In the genomic region with DNA sequence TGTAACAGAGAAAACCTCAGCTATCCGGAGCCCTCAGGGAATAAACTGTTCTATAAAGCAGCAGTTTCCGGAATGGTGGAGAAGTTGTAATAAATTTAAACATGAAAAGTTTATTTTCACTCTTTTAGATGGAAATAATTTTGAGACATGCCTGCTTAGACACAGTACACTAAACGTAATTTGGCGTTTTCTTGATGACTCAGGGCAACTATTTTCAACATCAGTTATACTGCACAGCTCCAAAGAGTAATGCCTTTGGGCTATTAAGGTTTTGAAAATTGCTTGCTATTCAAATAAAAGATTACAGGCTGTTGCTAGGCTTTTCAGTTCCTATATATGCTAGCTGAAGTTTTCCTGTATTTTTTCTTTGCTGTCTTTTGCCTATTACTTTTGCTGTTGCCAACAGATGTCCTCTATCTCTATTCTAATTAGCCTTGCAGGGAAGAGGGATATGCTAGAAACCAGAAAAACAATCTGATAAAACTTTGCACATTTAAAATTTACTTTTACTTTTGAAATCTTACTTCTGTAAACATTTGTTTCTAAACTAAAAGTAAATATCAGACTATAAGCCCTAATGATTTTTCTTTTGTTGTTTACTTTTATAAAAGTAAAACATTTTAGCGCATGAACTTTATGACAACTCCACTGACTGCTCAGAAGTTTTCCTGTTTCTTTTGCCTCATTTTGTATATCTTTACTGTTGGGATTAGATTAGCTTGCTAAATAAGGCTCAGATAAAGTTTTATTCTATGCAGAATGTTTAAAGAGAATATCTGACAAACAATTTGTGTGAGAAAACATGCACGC, we compare ENCODE assay signal across 11 cellular contexts.
DNase-seq lines count a peak whose midpoint lies in the region; ATAC-seq and TF ChIP-seq lines count a peak whose summit lies in the region.
"Had no signal": no experiment of that assay in that cellular context is flagged by ENCODE, and none has a peak within 500 bp of the region (broad histone marks: within the 10 kb centered on the region; RNA-seq: fewer than 3 reads in every experiment).

No MANE protein-coding gene starts in this region.

- H3K4me1 Mint-ChIP-seq in progenitor cell of endocrine pancreas (ENCODE audit: low read depth) (peaks cover 5% of the 10 kb centered on the region), T-cell (no peaks in the 10 kb centered on the region)
- H3K4me1 Mint-ChIP-seq: activated CD4-positive, alpha-beta T cell treated with anti-CD3 and anti-CD28 coated beads, Interleukin-2, amount 10 ng/mL, durations not matched to agents 24 days and 14 days had no signal

- DNase-seq in HFF-Myc (ENCODE audit: extremely low read depth, low read depth) (peak; percentile 16), OCI-M1 (lab: John Stamatoyannopoulos, UW) (peak; percentile 36), fibroblast of peridontal ligament (ENCODE audit: extremely low read depth) (peak; percentile 67), progenitor cell of endocrine pancreas (ENCODE audit: low spot score, unreplicated experiment) (no peak), T-cell (no peak), NCI-H345 treated with DMSO at 0.1 percent for 48 hours (lab: John Stamatoyannopoulos, UW; ENCODE audit: unreplicated experiment) (no peak)
- DNase-seq: activated CD4-positive, alpha-beta T cell treated with anti-CD3 and anti-CD28 coated beads, Interleukin-2, amount 10 ng/mL, durations not matched to agents 24 days and 14 days; activated effector memory CD4-positive, alpha-beta T cell treated with anti-CD3 and anti-CD28 coated beads, Interleukin-2, amount 50 U/mL, for 16 hours; NCI-H1092 treated with DMSO at 0.1 percent for 48 hours; stimulated activated CD8-positive, alpha-beta memory T cell treated with anti-CD3 and anti-CD28 coated beads, Interleukin-4, amount 100 ng/mL, for 48 hours had no signal

- CTCF ChIA-PET in T-cell (lab: Charles Lee): no interaction called here

- H3K36me3 Mint-ChIP-seq in progenitor cell of endocrine pancreas (ENCODE audit: insufficient read depth) (peaks cover 7% of the 10 kb centered on the region), T-cell (peaks cover 25% of the 10 kb centered on the region)

- TF ChIP-seq CTCF in HFF-Myc (IDR thresholded peaks at IDR 0.05; ENCODE audit: low read depth, low read length, missing control alignments) (no peak), progenitor cell of endocrine pancreas (IDR thresholded peaks at IDR 0.05; ENCODE audit: unreplicated experiment) (no peak)

- no peaks in the 10 kb centered on the region for H3K27me3 Mint-ChIP-seq in progenitor cell of endocrine pancreas
- H3K27me3 Mint-ChIP-seq in T-cell: no peaks in the 10 kb centered on the region
- H3K27me3 Mint-ChIP-seq: activated CD4-positive, alpha-beta T cell treated with anti-CD3 and anti-CD28 coated beads, Interleukin-2, amount 10 ng/mL, durations not matched to agents 24 days and 14 days had no signal

- POLR2A ChIA-PET in T-cell (lab: Charles Lee): interaction anchor here in 1 of 2 donors (0.6 kb wide), 1 partner anchor 109 kb away, joined by 3 read pairs; no protein-coding TSS in a partner anchor

- H3K27ac Mint-ChIP-seq in progenitor cell of endocrine pancreas (peak overlapping the region; percentile 31), T-cell (no peak overlapping the region)
- H3K27ac Mint-ChIP-seq: activated CD4-positive, alpha-beta T cell treated with anti-CD3 and anti-CD28 coated beads, Interleukin-2, amount 10 ng/mL, durations not matched to agents 24 days and 14 days had no signal

- H3K4me3 Mint-ChIP-seq in progenitor cell of endocrine pancreas (ENCODE audit: low read depth) (no peak overlapping the region), T-cell (no peak overlapping the region)
- H3K4me3 Mint-ChIP-seq: activated CD4-positive, alpha-beta T cell treated with anti-CD3 and anti-CD28 coated beads, Interleukin-2, amount 10 ng/mL, durations not matched to agents 24 days and 14 days had no signal

- ATAC-seq in HG03439 (IDR thresholded peaks at IDR 0.05; ENCODE audit: unreplicated experiment): no peak
- ATAC-seq in T-cell (replicated peaks in 1 of 4): no peak

- H3K9me3 Mint-ChIP-seq in progenitor cell of endocrine pancreas (ENCODE audit: low read depth) (no peaks in the 10 kb centered on the region), T-cell (no peaks in the 10 kb centered on the region)
- H3K9me3 Mint-ChIP-seq: activated CD4-positive, alpha-beta T cell treated with anti-CD3 and anti-CD28 coated beads, Interleukin-2, amount 10 ng/mL, durations not matched to agents 24 days and 14 days had no signal

- H3K4me3 ChIP-seq in HFF-Myc (replicated peaks; ENCODE audit: low read depth, low read length): no peak overlapping the region

Comparison
In these comparisons a context has a peak if more than half of its experiments do, and no peak if none do; other contexts are left out.
1. DNase-seq: peak in HFF-Myc (single experiment), OCI-M1 (single experiment) and fibroblast of peridontal ligament (single experiment); none in progenitor cell of endocrine pancreas (single experiment), T-cell (0 of 34) and NCI-H345 treated with DMSO at 0.1 percent for 48 hours (single experiment).